Comparison of ENCODE assay signal across 1 cellular context in the genomic region with DNA sequence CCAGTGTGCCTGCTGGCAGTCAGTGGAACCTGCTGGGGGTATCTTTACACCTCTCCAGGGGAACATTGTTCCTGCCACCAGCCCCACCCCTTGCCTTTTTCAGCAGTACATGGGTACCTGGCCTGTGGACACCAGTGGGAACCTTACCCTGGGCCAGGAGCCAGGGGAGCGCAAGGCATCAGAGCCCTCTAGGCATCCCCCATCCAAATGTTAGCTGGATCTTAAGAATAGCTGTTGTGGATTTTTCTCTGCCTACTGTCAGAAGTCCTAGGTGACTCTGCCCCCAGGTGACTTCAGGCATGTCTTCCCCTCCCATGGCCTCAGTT.
TF ChIP-seq lines count a peak whose summit lies in the region.

No MANE protein-coding gene starts in this region.

TF ChIP-seq in IMR-90, 13 proteins besides CTCF, POLR2A, EP300 and RAD21:
- TF ChIP-seq, protein P1, sequence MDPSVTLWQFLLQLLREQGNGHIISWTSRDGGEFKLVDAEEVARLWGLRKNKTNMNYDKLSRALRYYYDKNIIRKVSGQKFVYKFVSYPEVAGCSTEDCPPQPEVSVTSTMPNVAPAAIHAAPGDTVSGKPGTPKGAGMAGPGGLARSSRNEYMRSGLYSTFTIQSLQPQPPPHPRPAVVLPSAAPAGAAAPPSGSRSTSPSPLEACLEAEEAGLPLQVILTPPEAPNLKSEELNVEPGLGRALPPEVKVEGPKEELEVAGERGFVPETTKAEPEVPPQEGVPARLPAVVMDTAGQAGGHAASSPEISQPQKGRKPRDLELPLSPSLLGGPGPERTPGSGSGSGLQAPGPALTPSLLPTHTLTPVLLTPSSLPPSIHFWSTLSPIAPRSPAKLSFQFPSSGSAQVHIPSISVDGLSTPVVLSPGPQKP (IDR thresholded peaks at IDR 0.05; ENCODE audit: borderline replicate concordance, low read depth, low read length), result no peak
- TF ChIP-seq BHLHE40 (IDR thresholded peaks at IDR 0.05; ENCODE audit: low read depth, low read length) (no peak), NFE2L2 (IDR thresholded peaks at IDR 0.05; ENCODE audit: low read depth, low read length) (no peak), CHD1 (IDR thresholded peaks at IDR 0.05; ENCODE audit: low read depth, low read length) (no peak), MAZ (IDR thresholded peaks at IDR 0.05; ENCODE audit: borderline replicate concordance, low read depth, low read length) (no peak), MXI1 (IDR thresholded peaks at IDR 0.05; ENCODE audit: borderline replicate concordance, low read depth, low read length) (no peak), FOS (IDR thresholded peaks at IDR 0.05; ENCODE audit: low read depth, low read length) (no peak), SMC3 (IDR thresholded peaks at IDR 0.05; ENCODE audit: low read depth, low read length) (no peak), RFX5 (IDR thresholded peaks at IDR 0.05; ENCODE audit: low read depth, low read length) (no peak), RCOR1 (IDR thresholded peaks at IDR 0.05; ENCODE audit: insufficient replicate concordance, low read length) (no peak), CEBPB (IDR thresholded peaks at IDR 0.05; ENCODE audit: low read depth, low read length) (no peak), MAFK (IDR thresholded peaks at IDR 0.05; ENCODE audit: low read depth, low read length) (no peak)
- TF ChIP-seq, protein P2, sequence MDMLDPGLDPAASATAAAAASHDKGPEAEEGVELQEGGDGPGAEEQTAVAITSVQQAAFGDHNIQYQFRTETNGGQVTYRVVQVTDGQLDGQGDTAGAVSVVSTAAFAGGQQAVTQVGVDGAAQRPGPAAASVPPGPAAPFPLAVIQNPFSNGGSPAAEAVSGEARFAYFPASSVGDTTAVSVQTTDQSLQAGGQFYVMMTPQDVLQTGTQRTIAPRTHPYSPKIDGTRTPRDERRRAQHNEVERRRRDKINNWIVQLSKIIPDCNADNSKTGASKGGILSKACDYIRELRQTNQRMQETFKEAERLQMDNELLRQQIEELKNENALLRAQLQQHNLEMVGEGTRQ (IDR thresholded peaks at IDR 0.05; ENCODE audit: low read depth, low read length), result no peak
